ENCODE assay signal across 8 cellular contexts in the genomic region with DNA sequence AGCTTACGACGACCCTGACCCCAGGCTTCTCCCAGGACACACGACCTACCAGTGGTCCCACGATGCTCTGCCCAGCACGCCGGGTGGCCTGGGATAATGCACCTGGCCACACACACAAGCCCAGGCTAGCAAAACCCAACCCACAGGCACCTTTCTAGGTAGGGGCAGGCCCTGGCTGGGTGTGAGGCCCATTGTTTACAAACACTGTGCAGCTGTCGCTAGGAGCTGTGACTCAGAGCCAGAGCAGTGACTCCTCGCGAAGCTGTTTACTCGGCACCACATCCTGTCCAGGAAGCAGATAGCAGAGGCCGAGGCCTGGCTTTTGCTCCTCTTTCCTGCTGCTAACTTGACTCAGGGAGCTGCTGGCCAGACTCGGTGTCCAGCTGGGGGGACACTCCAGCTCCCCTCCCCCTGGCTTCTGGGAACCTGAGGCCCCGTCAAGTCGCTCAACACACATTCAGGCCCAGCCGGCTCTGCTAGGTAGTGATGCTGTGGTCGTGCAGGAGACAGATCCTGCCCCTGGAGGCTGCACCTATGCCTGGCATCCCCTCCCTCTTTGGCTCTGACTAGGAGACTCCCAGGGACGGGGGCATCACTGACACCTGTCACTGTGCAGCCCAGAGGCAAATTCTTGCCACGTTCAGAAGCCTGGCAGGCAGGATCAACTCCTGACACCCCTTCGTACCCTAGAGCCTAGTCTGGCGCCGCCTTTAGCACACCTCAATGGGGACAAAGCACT. TPM values are rescaled to one million over a fixed set of nuclear protein-coding genes. Genes with fewer than 3 reads are reported as not detected.
DNase-seq lines count a peak whose midpoint lies in the region; ATAC-seq and TF ChIP-seq lines count a peak whose summit lies in the region.

No MANE protein-coding gene starts in this region.

- CTCF ChIA-PET in AG04449 (lab: Yijun Ruan, JAX), result interaction anchor here (0.7 to 14.0 kb wide), 8 partner anchors 13 to 112 kb away, joined by 3 to 282 read pairs (median 4); no protein-coding TSS in a partner anchor

- H3K9me3 Mint-ChIP-seq in effector memory CD8-positive, alpha-beta T cell, result no peaks in the 10 kb centered on the region
- no peaks in the 10 kb centered on the region for H3K9me3 Mint-ChIP-seq in mesothelial cell of epicardium

- no peaks in the 10 kb centered on the region for H3K27me3 Mint-ChIP-seq in effector memory CD8-positive, alpha-beta T cell
- H3K27me3 Mint-ChIP-seq in mesothelial cell of epicardium (ENCODE audit: low read depth), result no peaks in the 10 kb centered on the region

- peak; percentile 61 for DNase-seq in AG04449 (ENCODE audit: low read depth, low spot score)
- peak; percentile 96 for DNase-seq in NCI-H510A treated with DMSO at 0.1 percent for 48 hours (lab: John Stamatoyannopoulos, UW)
- peak; percentile 58 to 77 for DNase-seq in activated CD8-positive, alpha-beta memory T cell treated with anti-CD3 and anti-CD28 coated beads for 4 hours (ENCODE audit: low read depth in 2 of 2)
- peak; percentile 88 to 91 (median 90) for DNase-seq in effector memory CD8-positive, alpha-beta T cell
- DNase-seq in mesothelial cell of epicardium (ENCODE audit: low spot score in 2 of 2, unreplicated experiment in 2 of 2), result no peak
- peak; percentile 71 to 78 for DNase-seq in stimulated activated CD8-positive, alpha-beta memory T cell treated with anti-CD3 and anti-CD28 coated beads, Interleukin-2, amount 100 ng/mL, for 1 hour (ENCODE audit: low read depth in 2 of 2)

- POLR2A ChIA-PET in AG04449 (lab: Yijun Ruan, JAX), result interaction anchor here (1.1 to 1.2 kb wide), 3 partner anchors 14 to 16 kb away, joined by 3 read pairs; no protein-coding TSS in a partner anchor

- TF ChIP-seq CTCF in AG04449 (IDR thresholded peaks at IDR 0.05; ENCODE audit: insufficient read depth, low read length, missing control alignments) (peak; percentile 0), mesothelial cell of epicardium (IDR thresholded peaks at IDR 0.05; ENCODE audit: unreplicated experiment) (no peak)

- H3K36me3 Mint-ChIP-seq in effector memory CD8-positive, alpha-beta T cell (ENCODE audit: insufficient read depth), result peaks cover 91% of the 10 kb centered on the region
- peaks cover 2% of the 10 kb centered on the region for H3K36me3 Mint-ChIP-seq in mesothelial cell of epicardium

- H3K4me1 Mint-ChIP-seq in effector memory CD8-positive, alpha-beta T cell (ENCODE audit: low read depth in 2 of 2), result peaks cover 63 to 67% of the 10 kb centered on the region in 2 donors
- peaks cover 9% of the 10 kb centered on the region for H3K4me1 Mint-ChIP-seq in mesothelial cell of epicardium

- H3K4me3 Mint-ChIP-seq in effector memory CD8-positive, alpha-beta T cell, result peak overlapping the region; percentile 92 to 98
- H3K4me3 Mint-ChIP-seq in mesothelial cell of epicardium, result no peak overlapping the region

- no peak overlapping the region for H3K4me3 ChIP-seq in AG04449 (ENCODE audit: low read depth, low read length)

- peak overlapping the region; percentile 99 to 100 for H3K27ac Mint-ChIP-seq in effector memory CD8-positive, alpha-beta T cell
- peak overlapping the region; percentile 90 for H3K27ac Mint-ChIP-seq in mesothelial cell of epicardium

- peak; percentile 84 for ATAC-seq in GM18873 (IDR thresholded peaks at IDR 0.05; ENCODE audit: low FRiP score, unreplicated experiment)
- peak; percentile 73 for ATAC-seq in HG03139 (IDR thresholded peaks at IDR 0.05; ENCODE audit: unreplicated experiment)
- ATAC-seq in effector memory CD8-positive, alpha-beta T cell (replicated peaks), result peak; percentile 78

RNA-seq across cellular contexts. Expression of gene RALGDS, which starts 12.8 kb away (rescaled TPM):
- 78.9 to 83.5 TPM (median 82.9 TPM) in 3 replicates for total RNA-seq in mesothelial cell of epicardium

RNA-seq across cellular contexts. Expression of gene GBGT1, which starts 29.9 kb away (rescaled TPM):
- total RNA-seq in mesothelial cell of epicardium, result 29.1 to 32.8 TPM (median 31.8 TPM) in 3 replicates

Comparison
In these comparisons a context has a peak if more than half of its experiments do, and no peak if none do; other contexts are left out.
1. DNase-seq: peak in AG04449 (single experiment), NCI-H510A treated with DMSO at 0.1 percent for 48 hours (single experiment), activated CD8-positive, alpha-beta memory T cell treated with anti-CD3 and anti-CD28 coated beads for 4 hours (2 of 2), effector memory CD8-positive, alpha-beta T cell (3 of 3) and stimulated activated CD8-positive, alpha-beta memory T cell treated with anti-CD3 and anti-CD28 coated beads, Interleukin-2, amount 100 ng/mL, for 1 hour (2 of 2); none in mesothelial cell of epicardium (0 of 2).
2. Peak in every context shown above with its lines, with median percentiles within 50 percentile points of each other: ATAC-seq.